ENCODE assay signal across 26 cellular contexts in the genomic region with DNA sequence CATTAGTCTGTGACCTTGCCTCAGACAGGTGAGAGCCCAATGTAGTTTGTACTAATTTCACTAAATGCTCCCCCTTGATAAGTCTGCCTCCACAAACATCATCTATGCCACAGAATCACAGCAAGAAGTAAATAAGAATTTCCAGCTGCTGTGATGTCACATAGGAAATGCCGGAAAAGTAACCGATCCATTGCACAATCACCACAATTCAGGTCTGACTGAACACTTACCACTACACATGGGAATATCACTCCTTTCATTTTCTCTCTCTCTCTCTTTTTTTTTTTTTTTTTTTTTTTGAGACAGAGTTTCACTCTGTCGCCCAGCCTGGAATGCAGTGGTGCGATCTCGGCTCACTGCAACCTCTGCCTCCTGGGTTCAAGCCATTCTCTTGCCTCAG.
DNase-seq lines count a peak whose midpoint lies in the region; ATAC-seq lines count a peak whose summit lies in the region.
"Had no signal": no experiment of that assay in that cellular context is flagged by ENCODE, and none has a peak within 500 bp of the region (broad histone marks: within the 10 kb centered on the region; RNA-seq: fewer than 3 reads in every experiment).

No MANE protein-coding gene starts in this region.

- ATAC-seq in Right ventricle myocardium superior (ENCODE audit: poor library complexity), result peak; percentile 59
- no peak for ATAC-seq in right cardiac atrium
- no peak for ATAC-seq in activated naive CD8-positive, alpha-beta T cell treated with anti-CD3 and anti-CD28 coated beads, Interleukin-2, amount 50 U/mL, for 24 hours
- no peak for ATAC-seq in GM18517 (IDR thresholded peaks at IDR 0.05; ENCODE audit: unreplicated experiment)
- ATAC-seq: activated T-cell treated with anti-CD3 and anti-CD28 coated beads, Interleukin-2, amount 50 U/mL, for 4 hours; CD8-positive, alpha-beta T cell; left lung; Panc1; stimulated activated naive CD8-positive, alpha-beta T cell treated with anti-CD3 and anti-CD28 coated beads, Interleukin-15, amount 100 ng/mL, for 72 hours; T-cell had no signal

- no peak overlapping the region for H3K4me3 Mint-ChIP-seq in activated naive CD8-positive, alpha-beta T cell treated with anti-CD3 and anti-CD28 coated beads, Interleukin-2, amount 50 U/mL, for 24 hours
- H3K4me3 Mint-ChIP-seq: activated B cell treated with CpG ODN at 0.5 μM for 24 hours; activated T-cell treated with anti-CD3 and anti-CD28 coated beads, Interleukin-2, amount 50 U/mL, for 4 hours; B cell; CD8-positive, alpha-beta T cell; stimulated activated naive CD8-positive, alpha-beta T cell treated with anti-CD3 and anti-CD28 coated beads, Interleukin-15, amount 100 ng/mL, for 72 hours; T-cell had no signal

- H3K27ac Mint-ChIP-seq in activated naive CD8-positive, alpha-beta T cell treated with anti-CD3 and anti-CD28 coated beads, Interleukin-2, amount 50 U/mL, for 24 hours, result no peak overlapping the region
- H3K27ac Mint-ChIP-seq: activated B cell treated with CpG ODN at 0.5 μM for 24 hours; B cell; CD8-positive, alpha-beta T cell; stimulated activated naive CD8-positive, alpha-beta T cell treated with anti-CD3 and anti-CD28 coated beads, Interleukin-15, amount 100 ng/mL, for 72 hours; T-cell had no signal

- DNase-seq in Right ventricle myocardium superior (no peak), right cardiac atrium (no peak), RPMI7951 (ENCODE audit: low read depth) (peak; percentile 87), fibroblast of peridontal ligament (ENCODE audit: extremely low read depth) (peak; percentile 64), stromal cell of bone marrow (ENCODE audit: low read depth) (peak; percentile 61), DMS153 treated with DMSO at 0.1 percent for 48 hours (lab: John Stamatoyannopoulos, UW; ENCODE audit: unreplicated experiment) (no peak)
- DNase-seq in activated naive CD8-positive, alpha-beta T cell treated with anti-CD3 and anti-CD28 coated beads, Interleukin-2, amount 50 U/mL, for 24 hours, result no peak
- DNase-seq: activated B cell treated with CpG ODN at 0.5 μM for 24 hours; activated CD4-positive, alpha-beta T cell treated with anti-CD3 and anti-CD28 coated beads, Interleukin-2, amount 50 U/mL, for 1 hour; activated T-cell treated with anti-CD3 and anti-CD28 coated beads, Interleukin-2, amount 50 U/mL, for 4 hours; brain microvascular endothelial cell; CD8-positive, alpha-beta T cell; effector memory CD4-positive, alpha-beta T cell; erythroblast; left lung; NCI-H1694; NCI-H510A treated with DMSO at 0.1 percent for 48 hours; NK-92 treated with Interleukin-12 subunit alpha and Interleukin-12 subunit beta, amount 100 ng/mL, for 24 hours; stimulated activated naive CD8-positive, alpha-beta T cell treated with anti-CD3 and anti-CD28 coated beads, Interleukin-15, amount 100 ng/mL, for 72 hours; T-cell; thyroid gland had no signal

- no peaks in the 10 kb centered on the region for H3K4me1 ChIP-seq in right cardiac atrium (ENCODE audit: control insufficient read depth, insufficient read depth, low read length)
- H3K4me1 ChIP-seq: HAP-1, left lung, SJSA1, thyroid gland had no signal

- H3K36me3 Mint-ChIP-seq in activated naive CD8-positive, alpha-beta T cell treated with anti-CD3 and anti-CD28 coated beads, Interleukin-2, amount 50 U/mL, for 24 hours (ENCODE audit: low read depth), result no peaks in the 10 kb centered on the region
- H3K36me3 Mint-ChIP-seq: CD8-positive, alpha-beta T cell; T-cell had no signal

- H3K4me1 Mint-ChIP-seq in activated naive CD8-positive, alpha-beta T cell treated with anti-CD3 and anti-CD28 coated beads, Interleukin-2, amount 50 U/mL, for 24 hours, result no peaks in the 10 kb centered on the region
- H3K4me1 Mint-ChIP-seq: activated B cell treated with CpG ODN at 0.5 μM for 24 hours; B cell; stimulated activated naive CD8-positive, alpha-beta T cell treated with anti-CD3 and anti-CD28 coated beads, Interleukin-15, amount 100 ng/mL, for 72 hours; T-cell had no signal

- intact Hi-C loops in Right ventricle myocardium superior (cut with DNase I), result no loop called here
- intact Hi-C loops in right cardiac atrium (cut with DNase I), result no loop called here

- no peak overlapping the region for H3K27ac ChIP-seq in right cardiac atrium (ENCODE audit: low read length)
- H3K27ac ChIP-seq: brain microvascular endothelial cell, SJSA1, thyroid gland had no signal

- peaks cover 11% of the 10 kb centered on the region for H3K9me3 Mint-ChIP-seq in activated naive CD8-positive, alpha-beta T cell treated with anti-CD3 and anti-CD28 coated beads, Interleukin-2, amount 50 U/mL, for 24 hours
- H3K9me3 Mint-ChIP-seq: activated B cell treated with CpG ODN at 0.5 μM for 24 hours had no signal

- H3K4me3 ChIP-seq in right cardiac atrium (ENCODE audit: low read length), result no peak overlapping the region
- H3K4me3 ChIP-seq: HAP-1, left lung, SJSA1, thyroid gland had no signal

- no peaks in the 10 kb centered on the region for H3K27me3 Mint-ChIP-seq in activated naive CD8-positive, alpha-beta T cell treated with anti-CD3 and anti-CD28 coated beads, Interleukin-2, amount 50 U/mL, for 24 hours
- H3K27me3 Mint-ChIP-seq: activated B cell treated with CpG ODN at 0.5 μM for 24 hours; B cell; stimulated activated naive CD8-positive, alpha-beta T cell treated with anti-CD3 and anti-CD28 coated beads, Interleukin-15, amount 100 ng/mL, for 72 hours; T-cell had no signal

- no peaks in the 10 kb centered on the region for H3K27me3 ChIP-seq in right cardiac atrium (ENCODE audit: control insufficient read depth, insufficient read depth)
- H3K27me3 ChIP-seq: brain microvascular endothelial cell, left lung, SJSA1, thyroid gland had no signal

- no peaks in the 10 kb centered on the region for H3K9me3 ChIP-seq in right cardiac atrium (ENCODE audit: control insufficient read depth, low read length)
- H3K9me3 ChIP-seq: HAP-1, left lung, SJSA1, thyroid gland had no signal

- 83% methylated on average over 5 of the region's 5 CpGs for WGBS in right cardiac atrium

Comparison
In these comparisons a context has a peak if more than half of its experiments do, and no peak if none do; other contexts are left out.
1. DNase-seq: peak in RPMI7951 (single experiment), fibroblast of peridontal ligament (single experiment) and stromal cell of bone marrow (single experiment); none in Right ventricle myocardium superior (single experiment), right cardiac atrium (0 of 3), activated naive CD8-positive, alpha-beta T cell treated with anti-CD3 and anti-CD28 coated beads, Interleukin-2, amount 50 U/mL, for 24 hours (single experiment) and DMS153 treated with DMSO at 0.1 percent for 48 hours (single experiment).